Comparison of ENCODE assay signal across 35 cellular contexts in the genomic region with DNA sequence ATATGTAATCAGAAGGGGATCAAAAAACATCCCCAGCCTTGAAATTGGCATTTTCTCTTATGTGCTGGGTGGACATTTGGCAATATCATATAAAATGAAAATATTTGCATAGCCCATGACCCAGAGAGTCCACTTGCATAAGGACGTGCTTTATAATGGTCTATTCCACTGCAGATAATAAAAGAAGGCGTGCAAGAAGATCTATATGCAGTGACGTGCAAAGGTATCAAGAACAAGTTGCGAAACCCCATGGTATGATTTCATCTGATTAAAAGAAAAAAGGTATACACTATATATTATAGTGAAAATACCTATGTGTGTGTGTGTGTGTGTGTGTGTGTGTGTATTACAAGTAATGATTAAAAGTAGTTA.
"Had no signal": no experiment of that assay in that cellular context is flagged by ENCODE, and none has a peak within 500 bp of the region (broad histone marks: within the 10 kb centered on the region; RNA-seq: fewer than 3 reads in every experiment).

No MANE protein-coding gene starts in this region.

- H3K27ac ChIP-seq: adrenal gland, body of pancreas, PC-9, VCaP had no signal

- H3K9me3 ChIP-seq: adrenal gland, body of pancreas, MG63 had no signal

- H3K9me3 Mint-ChIP-seq: activated B cell treated with CpG ODN at 0.5 μM for 24 hours; activated CD4-positive, alpha-beta memory T cell treated with anti-CD3 and anti-CD28 coated beads for 36 hours; activated naive CD4-positive, alpha-beta T cell treated with anti-CD3 and anti-CD28 coated beads for 36 hours; activated naive CD4-positive, alpha-beta T cell treated with anti-CD3 and anti-CD28 coated beads, Interleukin-2, amount 50 U/mL, for 72 hours; activated T-cell treated with anti-CD3 and anti-CD28 coated beads, Interleukin-2, amount 50 U/mL, for 4 hours; activated T-helper 1 cell treated with anti-CD3 and anti-CD28 coated beads, Interleukin-12 subunit alpha, Interleukin-12 subunit beta, Interleukin-2, Interleukin-4 antibody, amounts not matched to agents 30 ng/mL and 10 ng/mL and 1 ng/mL, durations not matched to agents 14 hours and 24 hours and 36 hours had no signal

- H3K27ac Mint-ChIP-seq: activated B cell treated with CpG ODN at 0.5 μM for 24 hours; activated CD4-positive, alpha-beta memory T cell treated with anti-CD3 and anti-CD28 coated beads for 36 hours; activated naive CD4-positive, alpha-beta T cell treated with anti-CD3 and anti-CD28 coated beads for 36 hours; activated naive CD4-positive, alpha-beta T cell treated with anti-CD3 and anti-CD28 coated beads, Interleukin-2, amount 50 U/mL, for 72 hours; activated T-helper 1 cell treated with anti-CD3 and anti-CD28 coated beads, Interleukin-12 subunit alpha, Interleukin-12 subunit beta, Interleukin-2, Interleukin-4 antibody, amounts not matched to agents 30 ng/mL and 10 ng/mL and 1 ng/mL, durations not matched to agents 14 hours and 24 hours and 36 hours had no signal

- FAIRE-seq: astrocyte, bronchial epithelial cell, RCC 7860 had no signal

- H3K36me3 Mint-ChIP-seq: activated CD4-positive, alpha-beta memory T cell treated with anti-CD3 and anti-CD28 coated beads for 36 hours had no signal

- H3K4me1 ChIP-seq: adrenal gland, body of pancreas had no signal

- H3K36me3 ChIP-seq: adrenal gland, MG63 had no signal

- H3K27me3 ChIP-seq: adrenal gland, body of pancreas, MG63 had no signal

- H3K4me3 Mint-ChIP-seq: activated B cell treated with CpG ODN at 0.5 μM for 24 hours; activated CD4-positive, alpha-beta memory T cell treated with anti-CD3 and anti-CD28 coated beads for 36 hours; activated naive CD4-positive, alpha-beta T cell treated with anti-CD3 and anti-CD28 coated beads for 36 hours; activated T-cell treated with anti-CD3 and anti-CD28 coated beads, Interleukin-2, amount 50 U/mL, for 4 hours; activated T-helper 1 cell treated with anti-CD3 and anti-CD28 coated beads, Interleukin-12 subunit alpha, Interleukin-12 subunit beta, Interleukin-2, Interleukin-4 antibody, amounts not matched to agents 30 ng/mL and 10 ng/mL and 1 ng/mL, durations not matched to agents 14 hours and 24 hours and 36 hours had no signal

- ATAC-seq: body of pancreas had no signal

- DNase-seq: activated B cell treated with CpG ODN at 0.5 μM for 24 hours; activated CD4-positive, alpha-beta T cell treated with anti-CD3 and anti-CD28 coated beads for 4 hours; activated CD4-positive, alpha-beta T cell treated with anti-CD3 and anti-CD28 coated beads, Interleukin-2, amount 50 U/mL, for 1 hour; activated CD4-positive, CD25-positive, alpha-beta regulatory T cell treated with anti-CD3 and anti-CD28 coated beads, Interleukin-2, amount 50 U/mL, for 72 hours; activated gamma-delta T cell treated with Interleukin-2 at 50 U/mL for 16 hours; activated naive CD4-positive, alpha-beta T cell treated with anti-CD3 and anti-CD28 coated beads for 36 hours; activated T-cell treated with anti-CD3 and anti-CD28 coated beads for 4 hours; activated T-cell treated with anti-CD3 and anti-CD28 coated beads, Interleukin-2, amount 50 U/mL, for 4 hours; body of pancreas; caudate nucleus; Karpas-422; MG63; NCI-H1048; NCI-H1105 treated with DMSO at 0.1 percent for 48 hours; NCI-H1436; NCI-H1694; NCI-H1930; NCI-H2081 treated with DMSO at 0.1 percent for 48 hours; NCI-H345; NCI-H526; NCI-H748 treated with DMSO at 0.1 percent for 48 hours; PC-9; Right ventricle myocardium superior; SW 1271; T-helper 1 cell; T-helper 2 cell; T-helper 9 cell had no signal

- H3K27me3 Mint-ChIP-seq: activated B cell treated with CpG ODN at 0.5 μM for 24 hours; activated CD4-positive, alpha-beta memory T cell treated with anti-CD3 and anti-CD28 coated beads for 36 hours had no signal

- H3K4me3 ChIP-seq: adrenal gland, body of pancreas, MG63, PC-9 had no signal
